ENCODE assay signal across 18 cellular contexts in the genomic region with DNA sequence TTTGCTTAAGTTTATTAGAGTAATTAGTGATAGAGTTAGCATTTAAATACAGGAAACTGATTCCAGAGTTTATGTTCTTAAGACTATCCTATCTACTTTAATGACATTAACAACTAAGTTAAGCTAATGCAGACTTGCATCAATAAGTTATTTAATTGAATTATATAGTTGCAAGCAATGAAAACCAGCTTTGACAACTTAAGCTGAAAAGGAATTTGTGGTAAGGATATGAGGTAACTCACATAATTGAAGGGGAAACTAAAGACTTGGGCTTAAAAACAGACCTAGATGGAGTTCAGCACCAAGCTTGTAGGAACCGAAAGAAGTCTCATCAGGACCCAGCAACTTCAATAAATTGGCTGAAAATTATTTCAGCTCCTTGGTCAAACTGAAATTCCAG.
"Had no signal": no experiment of that assay in that cellular context is flagged by ENCODE, and none has a peak within 500 bp of the region (broad histone marks: within the 10 kb centered on the region; RNA-seq: fewer than 3 reads in every experiment).

No MANE protein-coding gene starts in this region.

- DNase-seq: activated CD4-positive, alpha-beta T cell treated with anti-CD3 and anti-CD28 coated beads, Interleukin-2, amount 50 U/mL, for 1 hour; activated naive CD4-positive, alpha-beta T cell treated with anti-CD3 and anti-CD28 coated beads, Interleukin-2, amount 10 ng/mL, durations not matched to agents 7 days and 5 days; activated T-cell treated with anti-CD3 and anti-CD28 coated beads for 4 hours; adrenal gland; brain microvascular endothelial cell; endodermal cell; erythroblast; left colon; naive B cell; stimulated activated CD4-positive, alpha-beta T cell treated with anti-CD3 and anti-CD28 coated beads, Interleukin-2, amount 100 ng/mL, for 24 hours; stimulated activated naive CD4-positive, alpha-beta T cell treated with Interleukin-2 at 50 U/mL for 16 hours; T-helper 2 cell; upper lobe of left lung had no signal

- H3K36me3 ChIP-seq: adrenal gland, brain microvascular endothelial cell, prostate gland, suprapubic skin, upper lobe of left lung had no signal

- H3K4me1 ChIP-seq: prostate gland, upper lobe of left lung had no signal

- H3K4me3 ChIP-seq: adrenal gland, lung, prostate gland, suprapubic skin, upper lobe of left lung had no signal

- H3K9me3 ChIP-seq: adrenal gland, prostate gland, suprapubic skin, upper lobe of left lung had no signal

- ATAC-seq: activated T-helper 17 cell treated with anti-CD3 and anti-CD28 coated beads, Interleukin-2, amount 50 U/mL, for 72 hours; left colon; sciatic nerve had no signal

- H3K27me3 ChIP-seq: adrenal gland, brain microvascular endothelial cell, suprapubic skin, upper lobe of left lung had no signal
